Comparison of ENCODE assay signal across 15 cellular contexts in genomic region chr11:31779268-31779879, GRCh38. TPM values are rescaled to one million over a fixed set of nuclear protein-coding genes. Genes with fewer than 3 reads are reported as not detected.
DNase-seq lines count a peak whose midpoint lies in the region; FAIRE-seq and TF ChIP-seq lines count a peak whose summit lies in the region.
"Had no signal": no experiment of that assay in that cellular context is flagged by ENCODE, and none has a peak within 500 bp of the region (broad histone marks: within the 10 kb centered on the region; RNA-seq: fewer than 3 reads in every experiment).

No MANE protein-coding gene starts in this region.

- no peak overlapping the region for H3K4me3 ChIP-seq in AG09309 (ENCODE audit: control insufficient read depth, low read depth, low read length)
- no peak overlapping the region for H3K4me3 ChIP-seq in bronchial epithelial cell (ENCODE audit: low read depth, low read length)
- no peak overlapping the region for H3K4me3 ChIP-seq in mesodermal cell (ENCODE audit: extremely low read depth, insufficient read depth, low read length, poor library complexity, severe bottlenecking)
- H3K4me3 ChIP-seq: pancreas had no signal

- TF ChIP-seq CTCF in AG09309 (IDR thresholded peaks at IDR 0.05; ENCODE audit: control insufficient read depth, insufficient read depth, low read depth, low read length, missing control alignments) (no peak), bronchial epithelial cell (IDR thresholded peaks at IDR 0.05; ENCODE audit: insufficient read depth, low read length, severe bottlenecking) (no peak)

- H3K4me1 ChIP-seq in mesodermal cell (ENCODE audit: control insufficient read depth, insufficient read depth, low read length, poor library complexity, severe bottlenecking), result peaks cover 6% of the 10 kb centered on the region
- H3K4me1 ChIP-seq: BE2C, pancreas had no signal

- peak; percentile 14 for DNase-seq in AG09309 (ENCODE audit: low read depth)
- peak; percentile 37 for DNase-seq in M059J (ENCODE audit: low read depth)
- peak; percentile 36 for DNase-seq in bronchial epithelial cell (ENCODE audit: low read depth)
- no peak for DNase-seq in Ammon's horn (ENCODE audit: low spot score)
- DNase-seq in KBM-7, result no peak
- no peak for DNase-seq in COLO829 (ENCODE audit: low spot score)
- DNase-seq in SIG-M5 treated with dmso at 0.1 percent for 504 hours (lab: John Stamatoyannopoulos, UW; ENCODE audit: unreplicated experiment), result no peak
- DNase-seq: BE2C, NCI-H1436 treated with DMSO at 0.1 percent for 48 hours, pancreas, T1000 had no signal

- FAIRE-seq in bronchial epithelial cell (lab: Jason Lieb, UNC), result no peak
- FAIRE-seq: pancreas had no signal

- peaks cover 7% of the 10 kb centered on the region for H3K9me3 ChIP-seq in mesodermal cell (ENCODE audit: control insufficient read depth, low read length)
- H3K9me3 ChIP-seq: BE2C, pancreas had no signal

- H3K36me3 ChIP-seq in bronchial epithelial cell (ENCODE audit: control insufficient read depth, insufficient read depth, low read length), result no peaks in the 10 kb centered on the region
- no peaks in the 10 kb centered on the region for H3K36me3 ChIP-seq in mesodermal cell (ENCODE audit: control insufficient read depth, insufficient read depth, low read length)
- H3K36me3 ChIP-seq: BE2C, pancreas had no signal

- H3K27ac ChIP-seq in mesodermal cell (ENCODE audit: low read depth, low read length, severe bottlenecking), result peak overlapping the region; percentile 87
- H3K27ac ChIP-seq: pancreas had no signal

- WGBS in mesodermal cell (ENCODE audit: insufficient coverage in 2 of 2), 2 experiments, result 71 to 82% methylated on average over 6 to 7 of the region's 7 CpGs

- H3K27me3 ChIP-seq in bronchial epithelial cell (ENCODE audit: control insufficient read depth, insufficient read depth, low read length), result no peaks in the 10 kb centered on the region
- H3K27me3 ChIP-seq: BE2C, pancreas had no signal

- in situ Hi-C loops in KBM-7 (cut with MboI; ENCODE audit: low pct_unique_long_range_greater_than_20kb, low sequenced_read_pairs), result no loop called here

RNA-seq across cellular contexts. Expression of gene PAX6, which starts 31.7 kb away (rescaled TPM):
- total RNA-seq in M059J (2014; rRNA removed; shearing (Covaris generic)), result 30.6 and 36.2 TPM in 2 replicates
- total RNA-seq in bronchial epithelial cell, result not detected in 2 replicates
- 2.2 TPM for polyA plus RNA-seq in mesodermal cell (2013, experiment 1 of 2)
- polyA plus RNA-seq in mesodermal cell (2013, experiment 2 of 2), result 0.86 TPM
- total RNA-seq: epithelial cell of proximal tubule, OCI-LY7, subcutaneous adipose tissue had no signal

Comparison
In these comparisons a context has a peak if more than half of its experiments do, and no peak if none do; other contexts are left out.
1. DNase-seq: peak in AG09309 (single experiment), M059J (single experiment) and bronchial epithelial cell (single experiment); none in Ammon's horn (single experiment), KBM-7 (single experiment), COLO829 (single experiment) and SIG-M5 treated with dmso at 0.1 percent for 504 hours (single experiment).
2. RNA of gene PAX6, which starts 31.7 kb away (total RNA-seq): 30.6 to 36.2 TPM in M059J; not detected in bronchial epithelial cell; every median in the first group is over 10 times any median in the second.